Comparison of ENCODE assay signal across 10 cellular contexts in the genomic region with DNA sequence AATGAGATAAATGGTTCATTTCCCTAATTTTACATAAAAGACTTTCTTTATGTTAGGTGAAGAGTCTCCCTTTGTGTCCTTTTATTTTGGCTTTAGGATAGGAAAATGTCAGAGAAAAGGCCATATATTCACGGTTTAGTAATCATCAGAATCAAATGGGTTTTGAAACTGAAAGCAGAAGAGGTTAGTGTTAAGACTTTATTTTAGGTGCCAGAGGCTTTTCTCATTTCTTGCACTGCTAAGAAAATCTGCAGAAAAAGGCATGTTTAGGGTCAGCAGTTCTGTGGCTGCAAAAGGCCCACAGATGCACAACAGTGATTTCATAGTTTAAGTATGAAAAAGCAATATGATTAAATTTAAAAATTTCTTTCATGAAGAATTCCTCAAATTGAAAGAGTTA.
DNase-seq lines count a peak whose midpoint lies in the region; ATAC-seq and TF ChIP-seq lines count a peak whose summit lies in the region.
"Had no signal": no experiment of that assay in that cellular context is flagged by ENCODE, and none has a peak within 500 bp of the region (broad histone marks: within the 10 kb centered on the region; RNA-seq: fewer than 3 reads in every experiment).

No MANE protein-coding gene starts in this region.

- H3K79me2 ChIP-seq in KMS-11 (ENCODE audit: insufficient read depth, low read depth): no peaks in the 10 kb centered on the region

- H3K4me3 ChIP-seq in BLaER1: no peak overlapping the region
- no peak overlapping the region for H3K4me3 ChIP-seq in KMS-11 (IDR thresholded peaks at IDR 0.05; ENCODE audit: insufficient read depth, low read depth, low read length)
- H3K4me3 ChIP-seq in ascending aorta: no peak overlapping the region

- H3K9ac ChIP-seq in BLaER1 (no peak overlapping the region), KMS-11 (no peak overlapping the region; the same call in 1 of the 2 replicates)

- DNase-seq in GM19240 (ENCODE audit: insufficient read length, low spot score): peak; percentile 11
- DNase-seq in stimulated activated naive CD4-positive, alpha-beta T cell treated with Interleukin-2 at 50 U/mL for 16 hours (lab: John Stamatoyannopoulos, UW): no peak
- DNase-seq in NCI-H226: no peak
- DNase-seq in omental fat pad (ENCODE audit: low spot score): no peak
- no peak for DNase-seq in ascending aorta (ENCODE audit: low spot score in 2 of 2)
- DNase-seq: activated naive CD4-positive, alpha-beta T cell treated with anti-CD3 and anti-CD28 coated beads, Interleukin-2, amount 50 U/mL, for 16 hours; NCI-H524 treated with DMSO at 0.1 percent for 48 hours had no signal

- H3K9me3 ChIP-seq in BLaER1 (no peaks in the 10 kb centered on the region), ascending aorta (no peaks in the 10 kb centered on the region)

- peak; percentile 77 for ATAC-seq in HG02840 (IDR thresholded peaks at IDR 0.05; ENCODE audit: low FRiP score, unreplicated experiment)
- ATAC-seq in omental fat pad (ENCODE audit: low FRiP score): no peak

- H3K27ac ChIP-seq in BLaER1 (no peak overlapping the region), KMS-11 (peak overlapping the region; percentile 70), ascending aorta (no peak overlapping the region)

- no peaks in the 10 kb centered on the region for H3K27me3 ChIP-seq in BLaER1
- H3K27me3 ChIP-seq in KMS-11 (ENCODE audit: insufficient read depth, low read depth): no peaks in the 10 kb centered on the region
- no peaks in the 10 kb centered on the region for H3K27me3 ChIP-seq in ascending aorta

- H4K20me1 ChIP-seq in BLaER1 (no peaks in the 10 kb centered on the region), KMS-11 (ENCODE audit: insufficient read depth) (no peaks in the 10 kb centered on the region)

- H3K4me1 ChIP-seq in BLaER1 (peaks cover 13% of the 10 kb centered on the region), KMS-11 (ENCODE audit: low read depth, poor library complexity, severe bottlenecking) (peaks cover 57% of the 10 kb centered on the region), ascending aorta (no peaks in the 10 kb centered on the region)

- H3K4me2 ChIP-seq in BLaER1: peak overlapping the region; percentile 31
- H3K4me2 ChIP-seq in KMS-11: peak overlapping the region; percentile 65

- TF ChIP-seq CTCF in KMS-11 (conservative IDR thresholded peaks at IDR 0.05; ENCODE audit: low read depth, low read length) (no peak), omental fat pad (IDR thresholded peaks at IDR 0.05) (no peak), ascending aorta (IDR thresholded peaks at IDR 0.05) (no peak)

- intact Hi-C loops in ascending aorta (cut with DNase I): loop anchor here (10.0 kb wide), 1 partner anchor 898 kb away; no protein-coding TSS in a partner anchor

- no peaks in the 10 kb centered on the region for H3K36me3 ChIP-seq in BLaER1
- H3K36me3 ChIP-seq in KMS-11 (ENCODE audit: insufficient read depth): no peaks in the 10 kb centered on the region
- H3K36me3 ChIP-seq in ascending aorta: peaks cover 6 to 21% of the 10 kb centered on the region in 2 donors

- H2AFZ ChIP-seq in KMS-11 (ENCODE audit: low read depth): peak overlapping the region; percentile 48; the same call in 1 of the 2 replicates
